In genomic region chr14:106875503-106875902, GRCh38 we compare ENCODE assay signal across 10 cellular contexts.
DNase-seq lines count a peak whose midpoint lies in the region; FAIRE-seq and TF ChIP-seq lines count a peak whose summit lies in the region.
"Had no signal": no experiment of that assay in that cellular context is flagged by ENCODE, and none has a peak within 500 bp of the region (broad histone marks: within the 10 kb centered on the region; RNA-seq: fewer than 3 reads in every experiment).

No MANE protein-coding gene starts in this region.

- H3K36me3 Mint-ChIP-seq in mesothelial cell of epicardium: no peaks in the 10 kb centered on the region
- H3K36me3 Mint-ChIP-seq in activated T-helper 1 cell treated with anti-CD3 and anti-CD28 coated beads, Interleukin-12 subunit alpha, Interleukin-12 subunit beta, Interleukin-2, Interleukin-4 antibody, amounts not matched to agents 30 ng/mL and 10 ng/mL and 1 ng/mL, durations not matched to agents 14 hours and 24 hours and 36 hours (ENCODE audit: low read depth): no peaks in the 10 kb centered on the region

- H3K36me3 ChIP-seq in BLaER1 treated with 17β-estradiol and CSF1 and Interleukin-3, amounts not matched to agents 10 nM and 100 nM: no peaks in the 10 kb centered on the region
- H3K36me3 ChIP-seq in colonic mucosa: no peaks in the 10 kb centered on the region

- intact Hi-C loops in colonic mucosa (cut with DNase I): no loop called here
- intact Hi-C loops in activated T-helper 1 cell treated with anti-CD3 and anti-CD28 coated beads, Interleukin-12 subunit alpha, Interleukin-12 subunit beta, Interleukin-2, Interleukin-4 antibody, amounts not matched to agents 30 ng/mL and 10 ng/mL and 1 ng/mL, durations not matched to agents 14 hours and 24 hours and 36 hours (cut with micrococcal nuclease): no loop called here

- no peak overlapping the region for H3K27ac Mint-ChIP-seq in mesothelial cell of epicardium
- no peak overlapping the region for H3K27ac Mint-ChIP-seq in activated T-helper 1 cell treated with anti-CD3 and anti-CD28 coated beads, Interleukin-12 subunit alpha, Interleukin-12 subunit beta, Interleukin-2, Interleukin-4 antibody, amounts not matched to agents 30 ng/mL and 10 ng/mL and 1 ng/mL, durations not matched to agents 14 hours and 24 hours and 36 hours
- H3K27ac Mint-ChIP-seq: activated T-helper 17 cell treated with anti-CD3 and anti-CD28 coated beads, Interleukin-2, amount 50 U/mL, for 72 hours had no signal

- H3K9me3 Mint-ChIP-seq in mesothelial cell of epicardium: peaks cover 59% of the 10 kb centered on the region
- H3K9me3 Mint-ChIP-seq in activated T-helper 1 cell treated with anti-CD3 and anti-CD28 coated beads, Interleukin-12 subunit alpha, Interleukin-12 subunit beta, Interleukin-2, Interleukin-4 antibody, amounts not matched to agents 30 ng/mL and 10 ng/mL and 1 ng/mL, durations not matched to agents 14 hours and 24 hours and 36 hours: no peaks in the 10 kb centered on the region
- H3K9me3 Mint-ChIP-seq: activated T-helper 17 cell treated with anti-CD3 and anti-CD28 coated beads, Interleukin-2, amount 50 U/mL, for 72 hours had no signal

- H3K4me3 Mint-ChIP-seq in mesothelial cell of epicardium: no peak overlapping the region
- no peak overlapping the region for H3K4me3 Mint-ChIP-seq in activated T-helper 1 cell treated with anti-CD3 and anti-CD28 coated beads, Interleukin-12 subunit alpha, Interleukin-12 subunit beta, Interleukin-2, Interleukin-4 antibody, amounts not matched to agents 30 ng/mL and 10 ng/mL and 1 ng/mL, durations not matched to agents 14 hours and 24 hours and 36 hours
- H3K4me3 Mint-ChIP-seq: activated T-helper 17 cell treated with anti-CD3 and anti-CD28 coated beads, Interleukin-2, amount 50 U/mL, for 72 hours had no signal

- DNase-seq in GM18507 (ENCODE audit: extremely low spot score, insufficient read length, low read depth) (no peak), NOMO-1 treated with dmso at 0.1 percent for 144 hours (lab: John Stamatoyannopoulos, UW; ENCODE audit: unreplicated experiment) (peak; percentile 4), colonic mucosa (peak; percentile 53), amniotic stem cell (lab: John Stamatoyannopoulos, UW) (no peak), mesothelial cell of epicardium (ENCODE audit: low spot score in 2 of 2, unreplicated experiment in 2 of 2) (no peak), SK-N-DZ (ENCODE audit: low spot score) (no peak)
- no peak for DNase-seq in activated T-helper 1 cell treated with anti-CD3 and anti-CD28 coated beads, Interleukin-12 subunit alpha, Interleukin-12 subunit beta, Interleukin-2, Interleukin-4 antibody, amounts not matched to agents 30 ng/mL and 10 ng/mL and 1 ng/mL, durations not matched to agents 14 hours and 24 hours and 36 hours (ENCODE audit: low spot score)

- peak overlapping the region in 7 of 11 experiments; percentile 28 to 75 (median 59); a peak in 11 of 22 replicates for H3K9ac ChIP-seq in BLaER1 treated with 17β-estradiol and CSF1 and Interleukin-3, amounts not matched to agents 10 nM and 100 nM
- no peak overlapping the region for H3K9ac ChIP-seq in colonic mucosa (ENCODE audit: low read depth in 2 of 2, low read length in 2 of 2)
- H3K9ac ChIP-seq: KMS-11 had no signal

- peak; percentile 62 for FAIRE-seq in GM18507 (lab: Jason Lieb, UNC)

- peak overlapping the region; percentile 29 to 95 (median 81) for H3K4me2 ChIP-seq in BLaER1 treated with 17β-estradiol and CSF1 and Interleukin-3, amounts not matched to agents 10 nM and 100 nM
- H3K4me2 ChIP-seq: KMS-11 had no signal

- no peaks in the 10 kb centered on the region for H3K4me1 Mint-ChIP-seq in mesothelial cell of epicardium
- H3K4me1 Mint-ChIP-seq in activated T-helper 1 cell treated with anti-CD3 and anti-CD28 coated beads, Interleukin-12 subunit alpha, Interleukin-12 subunit beta, Interleukin-2, Interleukin-4 antibody, amounts not matched to agents 30 ng/mL and 10 ng/mL and 1 ng/mL, durations not matched to agents 14 hours and 24 hours and 36 hours (ENCODE audit: low read depth): peaks cover 20% of the 10 kb centered on the region

- no peaks in the 10 kb centered on the region for H3K27me3 ChIP-seq in BLaER1 treated with 17β-estradiol and CSF1 and Interleukin-3, amounts not matched to agents 10 nM and 100 nM
- no peaks in the 10 kb centered on the region for H3K27me3 ChIP-seq in colonic mucosa

- peaks cover 0 to 6% (median 0%) of the 10 kb centered on the region in 11 experiments; a peak in 1 of 22 replicates for H4K20me1 ChIP-seq in BLaER1 treated with 17β-estradiol and CSF1 and Interleukin-3, amounts not matched to agents 10 nM and 100 nM

- peaks cover 44 to 79% (median 74%) of the 10 kb centered on the region in 10 experiments for H3K4me1 ChIP-seq in BLaER1 treated with 17β-estradiol and CSF1 and Interleukin-3, amounts not matched to agents 10 nM and 100 nM
- H3K4me1 ChIP-seq in colonic mucosa: no peaks in the 10 kb centered on the region

- TF ChIP-seq CTCF in colonic mucosa (IDR thresholded peaks at IDR 0.05) (no peak), mesothelial cell of epicardium (IDR thresholded peaks at IDR 0.05; ENCODE audit: unreplicated experiment) (no peak)

- H3K9me3 ChIP-seq in BLaER1 treated with 17β-estradiol and CSF1 and Interleukin-3, amounts not matched to agents 10 nM and 100 nM (replicated peaks in 1 of 11): no peaks in the 10 kb centered on the region
- H3K9me3 ChIP-seq in colonic mucosa: no peaks in the 10 kb centered on the region

- H3K4me3 ChIP-seq in BLaER1 treated with 17β-estradiol and CSF1 and Interleukin-3, amounts not matched to agents 10 nM and 100 nM: no peak overlapping the region
- no peak overlapping the region for H3K4me3 ChIP-seq in colonic mucosa

- H3K27ac ChIP-seq in BLaER1 treated with 17β-estradiol and CSF1 and Interleukin-3, amounts not matched to agents 10 nM and 100 nM: peak overlapping the region in 7 of 11 experiments; percentile 61 to 89 (median 81); a peak in 14 of 22 replicates
- no peak overlapping the region for H3K27ac ChIP-seq in colonic mucosa
- H3K27ac ChIP-seq: KMS-11 had no signal

- H3K27me3 Mint-ChIP-seq in mesothelial cell of epicardium (ENCODE audit: low read depth): no peaks in the 10 kb centered on the region
- H3K27me3 Mint-ChIP-seq in activated T-helper 1 cell treated with anti-CD3 and anti-CD28 coated beads, Interleukin-12 subunit alpha, Interleukin-12 subunit beta, Interleukin-2, Interleukin-4 antibody, amounts not matched to agents 30 ng/mL and 10 ng/mL and 1 ng/mL, durations not matched to agents 14 hours and 24 hours and 36 hours (ENCODE audit: insufficient read depth): peaks cover 19% of the 10 kb centered on the region

Comparison
In these comparisons a context has a peak if more than half of its experiments do, and no peak if none do; other contexts are left out.
1. H3K9ac ChIP-seq: peak in BLaER1 treated with 17β-estradiol and CSF1 and Interleukin-3, amounts not matched to agents 10 nM and 100 nM (7 of 11); none in colonic mucosa (0 of 2).
2. DNase-seq: peak in NOMO-1 treated with dmso at 0.1 percent for 144 hours (single experiment) and colonic mucosa (single experiment); none in GM18507 (single experiment), amniotic stem cell (single experiment), mesothelial cell of epicardium (0 of 2), SK-N-DZ (single experiment) and activated T-helper 1 cell treated with anti-CD3 and anti-CD28 coated beads, Interleukin-12 subunit alpha, Interleukin-12 subunit beta, Interleukin-2, Interleukin-4 antibody, amounts not matched to agents 30 ng/mL and 10 ng/mL and 1 ng/mL, durations not matched to agents 14 hours and 24 hours and 36 hours (single experiment).